In the genomic region with DNA sequence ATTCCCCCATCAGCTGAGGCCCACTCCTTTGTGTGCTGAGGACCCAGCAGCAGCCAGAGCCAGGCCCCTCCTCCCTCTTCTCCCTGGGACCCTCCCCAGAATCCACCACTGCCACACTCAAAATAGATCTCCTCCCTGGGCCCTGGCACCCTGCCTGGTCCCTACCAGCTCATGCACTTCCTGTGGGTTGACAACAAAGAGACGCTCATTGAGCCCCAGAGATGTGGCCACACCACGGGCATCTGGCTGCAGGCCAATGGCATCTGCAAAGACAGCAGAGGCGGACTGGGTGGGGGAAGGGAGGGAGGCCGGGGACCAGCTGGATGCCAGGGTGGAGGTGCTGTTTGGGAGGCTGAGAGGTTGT, we compare ENCODE assay signal across 9 cellular contexts. TPM values are rescaled to one million over a fixed set of nuclear protein-coding genes. Genes with fewer than 3 reads are reported as not detected.
DNase-seq lines count a peak whose midpoint lies in the region; ATAC-seq and TF ChIP-seq lines count a peak whose summit lies in the region.
"Had no signal": no experiment of that assay in that cellular context is flagged by ENCODE, and none has a peak within 500 bp of the region (broad histone marks: within the 10 kb centered on the region; RNA-seq: fewer than 3 reads in every experiment).

No MANE protein-coding gene starts in this region.

- H2AFZ ChIP-seq in OCI-LY7 (ENCODE audit: low read length), result no peak overlapping the region

- H3K36me3 ChIP-seq in BLaER1 (peaks cover under 1% of the 10 kb centered on the region; the same call in 1 of the 2 replicates), OCI-LY7 (ENCODE audit: insufficient read depth, low read length) (no peaks in the 10 kb centered on the region)

- intact Hi-C loops in OCI-LY7 (cut with micrococcal nuclease; ENCODE audit: unreplicated experiment), result no loop called here
- intact Hi-C loops in right cardiac atrium (cut with DNase I), result no loop called here

- H3K9me3 ChIP-seq in BLaER1, result no peaks in the 10 kb centered on the region
- no peaks in the 10 kb centered on the region for H3K9me3 ChIP-seq in OCI-LY7 (ENCODE audit: low read length)
- no peaks in the 10 kb centered on the region for H3K9me3 ChIP-seq in right cardiac atrium (ENCODE audit: control insufficient read depth, low read length)

- H3K27ac ChIP-seq in BLaER1 (peak overlapping the region; percentile 97), OCI-LY7 (ENCODE audit: low read depth, low read length, poor library complexity, severe bottlenecking) (peak overlapping the region; percentile 5), right cardiac atrium (ENCODE audit: low read length) (peak overlapping the region; percentile 33)

- no peaks in the 10 kb centered on the region for H3K79me2 ChIP-seq in OCI-LY7 (ENCODE audit: insufficient read depth, low read depth, low read length)

- H3K4me3 ChIP-seq in BLaER1, result peak overlapping the region; percentile 61
- H3K4me3 ChIP-seq in OCI-LY7 (ENCODE audit: low read depth, low read length, poor library complexity, severe bottlenecking), result no peak overlapping the region
- H3K4me3 ChIP-seq in right cardiac atrium (ENCODE audit: low read length), result no peak overlapping the region

- BruUV-seq in OCI-LY7 (replicated peaks; lab: Mats Ljungman, UMichigan), result no TSS peak

- H4K20me1 ChIP-seq in BLaER1, result no peaks in the 10 kb centered on the region
- H4K20me1 ChIP-seq in OCI-LY7 (ENCODE audit: insufficient read depth, low read length), result no peaks in the 10 kb centered on the region

- peaks cover 93% of the 10 kb centered on the region for H3K4me1 ChIP-seq in BLaER1
- H3K4me1 ChIP-seq in OCI-LY7 (ENCODE audit: insufficient read depth, low read length, poor library complexity, severe bottlenecking), result peaks cover 33% of the 10 kb centered on the region
- peaks cover 29% of the 10 kb centered on the region for H3K4me1 ChIP-seq in right cardiac atrium (ENCODE audit: control insufficient read depth, insufficient read depth, low read length)

- CTCF ChIA-PET in OCI-LY7 (lab: Charles Lee; ENCODE audit: unreplicated experiment), result interaction anchor here (0.7 to 5.8 kb wide), 13 partner anchors 9 to 97 kb away, joined by 3 to 74 read pairs (median 13); partner anchors contain the start of genes ENDOU, RAPGEF3 and SLC48A1

- peak overlapping the region; percentile 83 for H3K9ac ChIP-seq in BLaER1

- WGBS in right cardiac atrium, result 26% methylated on average over 4 of the region's 4 CpGs

- POLR2A ChIA-PET in OCI-LY7 (lab: Charles Lee), result interaction anchor here (0.5 to 5.4 kb wide), 15 partner anchors 9 to 358 kb away, joined by 3 to 44 read pairs (median 8); partner anchors contain the start of genes ENDOU, RAPGEF3, RPAP3 and SLC48A1

- TF ChIP-seq CTCF in OCI-LY7 (conservative IDR thresholded peaks at IDR 0.05; ENCODE audit: low read length), result no peak

- H3K27me3 ChIP-seq in BLaER1 (no peaks in the 10 kb centered on the region), right cardiac atrium (ENCODE audit: control insufficient read depth, insufficient read depth) (no peaks in the 10 kb centered on the region)

- H3K4me2 ChIP-seq in BLaER1 (peak overlapping the region; percentile 100), OCI-LY7 (ENCODE audit: low read length) (peak overlapping the region; percentile 59)

- ATAC-seq in HG03175 (IDR thresholded peaks at IDR 0.05; ENCODE audit: unreplicated experiment) (peak; percentile 36), right cardiac atrium (no peak), HG03457 (IDR thresholded peaks at IDR 0.05; ENCODE audit: unreplicated experiment) (no peak)

- DNase-seq in OCI-LY7 (ENCODE audit: low spot score), result peak; percentile 56
- DNase-seq in activated T-helper 9 cell treated with anti-CD3 and anti-CD28 coated beads, Interleukin-2, amount 50 U/mL, for 16 hours (ENCODE audit: low read depth), result peak; percentile 31
- DNase-seq in right cardiac atrium, result peak; percentile 76 to 93 (median 93)
- DNase-seq in stimulated activated CD4-positive, alpha-beta T cell treated with anti-CD3 and anti-CD28 coated beads, Interleukin-4, amount 100 ng/mL, for 4 hours, result peak; percentile 29 to 34
- no peak for DNase-seq in iPS-NIHi7 (ENCODE audit: extremely low spot score)

- no peaks in the 10 kb centered on the region for H3K9me2 ChIP-seq in OCI-LY7 (ENCODE audit: insufficient read depth, low read length)

RNA-seq across cellular contexts. Expression of gene ENDOU, which starts 16.0 kb away (rescaled TPM):
- 0.19 TPM in 1 of 2 replicates, not detected in the other for total RNA-seq in OCI-LY7 (2014; rRNA removed; shearing (Covaris generic))
- total RNA-seq in OCI-LY7 (2022) (0.55 TPM in 1 of 2 replicates, not detected in the other), right cardiac atrium (under 1 TPM; 0.28 to 0.86 (median 0.51) TPM)
- polyA plus RNA-seq in right cardiac atrium, result 0.45 TPM
- total RNA-seq: bronchial epithelial cell had no signal

RNA-seq across cellular contexts. Expression of gene RAPGEF3, which starts 17.4 kb away (rescaled TPM):
- 0.69 and 0.80 TPM in 2 replicates for total RNA-seq in OCI-LY7 (2014; rRNA removed; shearing (Covaris generic))
- total RNA-seq in OCI-LY7 (2022) (2.9 and 4.7 TPM in 2 replicates), right cardiac atrium (10 to 100 TPM; 14.1 to 28.7 (median 23.3) TPM)
- polyA plus RNA-seq in right cardiac atrium, result 44.9 TPM

RNA-seq across cellular contexts. Expression of gene SLC48A1, which starts 31.7 kb away (rescaled TPM):
- total RNA-seq in OCI-LY7 (2014; rRNA removed; shearing (Covaris generic)), result 3.8 and 9.6 TPM in 2 replicates
- 8.6 and 12.0 TPM in 2 replicates for total RNA-seq in OCI-LY7 (2022)
- total RNA-seq in right cardiac atrium, result 10 to 100 TPM; 26.5 to 30.1 (median 27.6) TPM
- polyA plus RNA-seq in right cardiac atrium, result 22.0 TPM

RNA-seq across cellular contexts. Expression of gene RPAP3, which starts 35.5 kb away (rescaled TPM):
- total RNA-seq in OCI-LY7 (2014; rRNA removed; shearing (Covaris generic)), result 21.6 and 25.1 TPM in 2 replicates
- total RNA-seq in OCI-LY7 (2022), result 52.9 and 53.9 TPM in 2 replicates
- total RNA-seq in right cardiac atrium, result 10 to 100 TPM; 15.4 to 22.8 (median 21.3) TPM
- polyA plus RNA-seq in right cardiac atrium, result 11.9 TPM

Comparison
In these comparisons a context has a peak if more than half of its experiments do, and no peak if none do; other contexts are left out.
1. H3K27ac ChIP-seq: peak in every context shown above with its lines; median percentile 97 in BLaER1; 33 in right cardiac atrium; 5 in OCI-LY7.